17 cellular contexts compared by ENCODE assay signal in the genomic region with DNA sequence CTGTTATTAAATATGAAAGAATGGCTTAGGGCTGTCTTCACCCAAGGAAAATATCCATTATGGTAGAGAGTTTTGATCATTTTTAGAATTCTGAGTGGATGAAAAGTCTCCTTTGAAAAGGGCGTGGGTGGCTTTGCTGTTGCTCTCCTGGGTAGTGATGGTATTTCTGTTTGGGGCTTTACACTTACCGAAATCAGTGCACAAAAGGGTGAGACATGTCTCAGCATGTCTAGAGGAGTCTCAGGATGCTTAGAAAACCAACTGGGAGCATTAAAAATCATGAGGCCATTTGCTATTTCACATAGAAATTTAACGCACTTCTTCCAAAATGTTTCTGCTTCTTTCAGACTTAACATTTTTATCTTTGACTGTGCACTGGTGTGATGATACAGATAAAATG.
"Had no signal": no experiment of that assay in that cellular context is flagged by ENCODE, and none has a peak within 500 bp of the region (broad histone marks: within the 10 kb centered on the region; RNA-seq: fewer than 3 reads in every experiment).

No MANE protein-coding gene starts in this region.

- H3K27ac ChIP-seq: gastrocnemius medialis, left lung, psoas muscle, right lobe of liver, spleen, suprapubic skin, upper lobe of left lung had no signal

- H3K4me1 ChIP-seq: left lung, psoas muscle, right lobe of liver, suprapubic skin, upper lobe of left lung had no signal

- H3K27me3 Mint-ChIP-seq: natural killer cell treated with Interleukin-12 subunit alpha and Interleukin-12 subunit beta and Interleukin-15 and Interleukin-18, amount 100 ng/mL, for 72 hours had no signal

- H3K4me3 Mint-ChIP-seq: natural killer cell treated with Interleukin-12 subunit alpha and Interleukin-12 subunit beta and Interleukin-15 and Interleukin-18, amount 100 ng/mL, for 72 hours; T-helper 1 cell treated with Interleukin-12 subunit alpha and Interleukin-12 subunit beta and Interleukin-4 antibody, amounts not matched to agents 30 μg/mL and 1 μg/mL, for 36 hours had no signal

- DNase-seq: activated gamma-delta T cell; amygdala; gastrocnemius medialis; islet precursor cell; left lung; mesenchymal stem cell; occipital lobe; psoas muscle; right lobe of liver; SHP77; spleen; stimulated activated naive CD8-positive, alpha-beta T cell treated with anti-CD3 and anti-CD28 coated beads, Interleukin-15, Interleukin-2, amounts not matched to agents 100 U/mL and 50 U/mL, for 24 hours; upper lobe of left lung had no signal

- H3K27me3 ChIP-seq: gastrocnemius medialis, left lung, right lobe of liver, spleen, suprapubic skin, upper lobe of left lung had no signal

- H3K4me3 ChIP-seq: gastrocnemius medialis, left lung, psoas muscle, right lobe of liver, spleen, suprapubic skin, upper lobe of left lung had no signal

- ATAC-seq: gastrocnemius medialis, left lung, psoas muscle, right lobe of liver, SK-N-SH treated with all-trans-retinoic acid at 6 μM for 48 hours had no signal

- H3K9me3 Mint-ChIP-seq: natural killer cell treated with Interleukin-12 subunit alpha and Interleukin-12 subunit beta and Interleukin-15 and Interleukin-18, amount 100 ng/mL, for 72 hours; T-helper 1 cell treated with Interleukin-12 subunit alpha and Interleukin-12 subunit beta and Interleukin-4 antibody, amounts not matched to agents 30 μg/mL and 1 μg/mL, for 36 hours had no signal
